Comparison of ENCODE assay signal across 34 cellular contexts in genomic region chr1:166302919-166303758, GRCh38.
DNase-seq lines count a peak whose midpoint lies in the region; FAIRE-seq and TF ChIP-seq lines count a peak whose summit lies in the region.
"Had no signal": no experiment of that assay in that cellular context is flagged by ENCODE, and none has a peak within 500 bp of the region (broad histone marks: within the 10 kb centered on the region; RNA-seq: fewer than 3 reads in every experiment).

No MANE protein-coding gene starts in this region.

- intact Hi-C loops in esophagus squamous epithelium (cut with DNase I): no loop called here

- H4K5ac ChIP-seq in H9 (ENCODE audit: insufficient read length, low read depth, low read length): no peak overlapping the region

- no peaks in the 10 kb centered on the region for H3K23me2 ChIP-seq in H9 (ENCODE audit: insufficient read length, low read depth, low read length, poor library complexity, severe bottlenecking)

- H3K36me3 ChIP-seq in OCI-LY3 (replicated peaks; ENCODE audit: low read depth, low read length) (peaks cover 4% of the 10 kb centered on the region), neural progenitor cell (no peaks in the 10 kb centered on the region), esophagus squamous epithelium (no peaks in the 10 kb centered on the region)
- H3K36me3 ChIP-seq: ascending aorta, cardiac muscle cell, colonic mucosa, heart right ventricle, ovary, stomach, tibial nerve had no signal

- H2AK5ac ChIP-seq in H9 (ENCODE audit: insufficient read length, low read length): no peak overlapping the region

- H2AFZ ChIP-seq in H9 (ENCODE audit: low read length): peak overlapping the region; percentile 84
- no peak overlapping the region for H2AFZ ChIP-seq in OCI-LY3 (ENCODE audit: low read depth, low read length)
- H2AFZ ChIP-seq in neural progenitor cell (replicated peaks): peak overlapping the region; percentile 27

- peaks cover 6% of the 10 kb centered on the region; the same call in 1 of the 2 replicates for H3K4me1 ChIP-seq in H9 (ENCODE audit: insufficient read depth, low read length)
- H3K4me1 ChIP-seq in OCI-LY3 (ENCODE audit: low read length): peaks cover 94% of the 10 kb centered on the region
- H3K4me1 ChIP-seq in neural progenitor cell: peaks cover 11% of the 10 kb centered on the region
- H3K4me1 ChIP-seq in esophagus squamous epithelium: no peaks in the 10 kb centered on the region
- H3K4me1 ChIP-seq: ascending aorta, colonic mucosa, stomach, tibial nerve had no signal

- TF ChIP-seq CTCF in H9 (conservative IDR thresholded peaks at IDR 0.05) (no peak), OCI-LY3 (IDR thresholded peaks at IDR 0.05; ENCODE audit: low read depth, low read length) (no peak), neural progenitor cell (IDR thresholded peaks at IDR 0.05) (no peak), esophagus squamous epithelium (IDR thresholded peaks at IDR 0.05) (no peak)

- no peak overlapping the region for H3K4me3 Mint-ChIP-seq in H9
- H3K4me3 Mint-ChIP-seq in neural progenitor cell: no peak overlapping the region
- no peak overlapping the region for H3K4me3 Mint-ChIP-seq in activated T-cell treated with anti-CD3 and anti-CD28 coated beads, Interleukin-2, amount 50 U/mL, for 24 hours
- H3K4me3 Mint-ChIP-seq: activated naive CD8-positive, alpha-beta T cell treated with anti-CD3 and anti-CD28 coated beads, Interleukin-2, amount 10 ng/mL, durations not matched to agents 7 days and 5 days; IgD-negative memory B cell; nephron had no signal

- no peak overlapping the region for H2BK15ac ChIP-seq in H9 (ENCODE audit: low read depth, low read length)

- FAIRE-seq in GM12892 (lab: Jason Lieb, UNC): peak; percentile 36

- no peak overlapping the region for H2BK20ac ChIP-seq in H9 (ENCODE audit: low read depth, low read length, poor library complexity, severe bottlenecking)

- H3K4me1 Mint-ChIP-seq in H9 (peaks cover 24 to 27% of the 10 kb centered on the region in 2 experiments), neural progenitor cell (peaks cover 12% of the 10 kb centered on the region)
- no peaks in the 10 kb centered on the region for H3K4me1 Mint-ChIP-seq in activated T-cell treated with anti-CD3 and anti-CD28 coated beads, Interleukin-2, amount 50 U/mL, for 24 hours (ENCODE audit: low read depth)
- H3K4me1 Mint-ChIP-seq: IgD-negative memory B cell, nephron had no signal

- H3K27me3 Mint-ChIP-seq in H9 (ENCODE audit: low read depth) (peaks cover 1% of the 10 kb centered on the region), neural progenitor cell (ENCODE audit: insufficient read depth, low read depth) (peaks cover 2% of the 10 kb centered on the region)
- no peaks in the 10 kb centered on the region for H3K27me3 Mint-ChIP-seq in activated T-cell treated with anti-CD3 and anti-CD28 coated beads, Interleukin-2, amount 50 U/mL, for 24 hours
- H3K27me3 Mint-ChIP-seq: activated naive CD8-positive, alpha-beta T cell treated with anti-CD3 and anti-CD28 coated beads, Interleukin-2, amount 10 ng/mL, durations not matched to agents 7 days and 5 days; IgD-negative memory B cell had no signal

- peaks cover 0 to 2% of the 10 kb centered on the region in 2 experiments; a peak in 1 of 5 replicates for H3K9me3 Mint-ChIP-seq in H9
- H3K9me3 Mint-ChIP-seq in neural progenitor cell: no peaks in the 10 kb centered on the region
- no peaks in the 10 kb centered on the region for H3K9me3 Mint-ChIP-seq in activated T-cell treated with anti-CD3 and anti-CD28 coated beads, Interleukin-2, amount 50 U/mL, for 24 hours
- H3K9me3 Mint-ChIP-seq: nephron had no signal

- no peak overlapping the region for H4K91ac ChIP-seq in H9 (ENCODE audit: insufficient read length, low read depth, low read length)

- H3K23ac ChIP-seq in H9 (ENCODE audit: insufficient read length, low read depth, low read length): no peak overlapping the region

- H3F3A ChIP-seq in neural progenitor cell (ENCODE audit: low read depth): peaks cover 10% of the 10 kb centered on the region

- H2BK5ac ChIP-seq in H9 (ENCODE audit: insufficient read length, low read length): no peak overlapping the region

- H3K79me2 ChIP-seq in H9 (ENCODE audit: insufficient read depth, low read length) (no peaks in the 10 kb centered on the region), OCI-LY3 (ENCODE audit: low read length) (no peaks in the 10 kb centered on the region), neural progenitor cell (ENCODE audit: low read depth) (no peaks in the 10 kb centered on the region)

- H3K27me3 ChIP-seq in H9 (ENCODE audit: insufficient read depth, low read length) (no peaks in the 10 kb centered on the region), OCI-LY3 (ENCODE audit: low read depth, low read length) (no peaks in the 10 kb centered on the region), neural progenitor cell (no peaks in the 10 kb centered on the region), esophagus squamous epithelium (no peaks in the 10 kb centered on the region)
- H3K27me3 ChIP-seq: ascending aorta, cardiac muscle cell, colonic mucosa, heart right ventricle, ovary, stomach, tibial nerve had no signal

- TF ChIP-seq POLR2A in GM12892 (IDR thresholded peaks at IDR 0.05; ENCODE audit: low read depth, low read length): no peak
- no peak for TF ChIP-seq POLR2A in esophagus squamous epithelium (IDR thresholded peaks at IDR 0.05)

- H4K20me1 ChIP-seq in H9 (ENCODE audit: control insufficient read depth, insufficient read depth, insufficient read length): no peaks in the 10 kb centered on the region
- H4K20me1 ChIP-seq in OCI-LY3 (ENCODE audit: insufficient read depth, low read length): no peaks in the 10 kb centered on the region
- no peaks in the 10 kb centered on the region for H4K20me1 ChIP-seq in neural progenitor cell (ENCODE audit: low read depth)

- WGBS in H9 (ENCODE audit: extremely low coverage, insufficient read length, low lambda C conversion rate): no CpG with 5 or more reads among the region's 9 CpGs
- WGBS in esophagus squamous epithelium, 2 donors: 60 to 67% methylated on average over 6 to 9 of the region's 9 CpGs

- H3K4me3 ChIP-seq in OCI-LY3 (ENCODE audit: low read length) (peak overlapping the region; percentile 33), neural progenitor cell (no peak overlapping the region), esophagus squamous epithelium (no peak overlapping the region)
- H3K4me3 ChIP-seq: ascending aorta, cardiac muscle cell, colonic mucosa, heart right ventricle, ovary, skin epidermis, stomach, tibial nerve had no signal

- H2BK12ac ChIP-seq in H9 (ENCODE audit: insufficient read length, low read depth, low read length): peak overlapping the region; percentile 30

- peak overlapping the region; percentile 31 for H3K18ac ChIP-seq in H9 (ENCODE audit: insufficient read length, low read depth, low read length)

- H3K9me3 ChIP-seq in H9 (ENCODE audit: control insufficient read depth, low read depth, low read length) (no peaks in the 10 kb centered on the region), OCI-LY3 (ENCODE audit: insufficient read depth, low read length) (no peaks in the 10 kb centered on the region), neural progenitor cell (ENCODE audit: low read depth) (no peaks in the 10 kb centered on the region), esophagus squamous epithelium (no peaks in the 10 kb centered on the region)
- H3K9me3 ChIP-seq: ascending aorta, colonic mucosa, heart right ventricle, ovary, stomach, tibial nerve had no signal

- H3K27ac ChIP-seq in H9 (ENCODE audit: insufficient read length, low read depth, low read length): no peak overlapping the region
- H3K27ac ChIP-seq in OCI-LY3 (ENCODE audit: low read length): peak overlapping the region; percentile 90
- no peak overlapping the region for H3K27ac ChIP-seq in neural progenitor cell
- no peak overlapping the region for H3K27ac ChIP-seq in esophagus squamous epithelium
- H3K27ac ChIP-seq: ascending aorta, cardiac muscle cell, colonic mucosa, heart right ventricle, ovary, skin epidermis, stomach, tibial nerve had no signal

- no peak overlapping the region for H3K14ac ChIP-seq in H9 (ENCODE audit: insufficient read depth, low read length)

- H3K56ac ChIP-seq in H9 (ENCODE audit: insufficient read length, low read depth, low read length): no peak overlapping the region

- no peak overlapping the region for H4K8ac ChIP-seq in H9 (replicated peaks; ENCODE audit: insufficient read length, low read depth, low read length)

- H3K4me2 ChIP-seq in H9 (ENCODE audit: insufficient read depth, insufficient read length, low read length) (peak overlapping the region; percentile 48), OCI-LY3 (ENCODE audit: low read length) (peak overlapping the region; percentile 66), neural progenitor cell (peak overlapping the region; percentile 38)

- no peaks in the 10 kb centered on the region for H3K79me1 ChIP-seq in H9 (ENCODE audit: insufficient read depth, low read depth, low read length, poor library complexity, severe bottlenecking)

- H3T11ph ChIP-seq in H9 (ENCODE audit: low read length): no peak overlapping the region

- H3K27ac Mint-ChIP-seq in H9 (peak overlapping the region in 1 of 3 experiments; percentile 97; a peak in 2 of 7 replicates), neural progenitor cell (no peak overlapping the region)
- no peak overlapping the region for H3K27ac Mint-ChIP-seq in activated T-cell treated with anti-CD3 and anti-CD28 coated beads, Interleukin-2, amount 50 U/mL, for 24 hours
- H3K27ac Mint-ChIP-seq: activated naive CD8-positive, alpha-beta T cell treated with anti-CD3 and anti-CD28 coated beads, Interleukin-2, amount 10 ng/mL, durations not matched to agents 7 days and 5 days; IgD-negative memory B cell; nephron had no signal

- H3K36me3 Mint-ChIP-seq in H9 (ENCODE audit: insufficient read depth in 1 of 3, low read depth in 3 of 3) (no peaks in the 10 kb centered on the region), neural progenitor cell (no peaks in the 10 kb centered on the region)
- H3K36me3 Mint-ChIP-seq in activated T-cell treated with anti-CD3 and anti-CD28 coated beads, Interleukin-2, amount 50 U/mL, for 24 hours (ENCODE audit: low read depth): no peaks in the 10 kb centered on the region
- H3K36me3 Mint-ChIP-seq: activated naive CD8-positive, alpha-beta T cell treated with anti-CD3 and anti-CD28 coated beads, Interleukin-2, amount 10 ng/mL, durations not matched to agents 7 days and 5 days; IgD-negative memory B cell had no signal

- DNase-seq in GM12892 (ENCODE audit: insufficient read length): no peak
- DNase-seq in H9: no peak
- peak; percentile 35 for DNase-seq in neural progenitor cell (ENCODE audit: low spot score)
- DNase-seq in HT-29 (ENCODE audit: low spot score): no peak
- no peak for DNase-seq in esophagus squamous epithelium (lab: John Stamatoyannopoulos, UW)
- DNase-seq in activated T-cell treated with anti-CD3 and anti-CD28 coated beads, Interleukin-2, amount 50 U/mL, for 24 hours: no peak
- DNase-seq: ACHN; activated CD4-positive, alpha-beta T cell treated with anti-CD3 and anti-CD28 coated beads for 4 hours; activated CD8-positive, alpha-beta memory T cell treated with anti-CD3 and anti-CD28 coated beads for 24 hours; activated gamma-delta T cell; activated naive CD8-positive, alpha-beta T cell treated with anti-CD3 and anti-CD28 coated beads, Interleukin-2, amount 10 ng/mL, durations not matched to agents 7 days and 5 days; activated T-cell treated with anti-CD3 and anti-CD28 coated beads, Interleukin-2, amount 50 U/mL, for 1 hour; C1 segment of cervical spinal cord; colonic mucosa; COR-L47; DMS79 treated with DMSO at 0.1 percent for 48 hours; effector memory CD4-positive, alpha-beta T cell; erythroblast; foreskin fibroblast; GF-D8; heart right ventricle; kidney glomerular epithelial cell; NCI-H1092 treated with DMSO at 0.1 percent for 48 hours; NCI-H2029 treated with DMSO at 0.1 percent for 48 hours; NCI-H446; ovary; stomach had no signal

- H3K9ac ChIP-seq in H9 (ENCODE audit: extremely low read depth, insufficient read length, low read length) (no peak overlapping the region), OCI-LY3 (ENCODE audit: low read length) (peak overlapping the region; percentile 50; the same call in 1 of the 2 replicates), neural progenitor cell (no peak overlapping the region)

- no peak overlapping the region for H3K4ac ChIP-seq in H9 (ENCODE audit: low read depth, low read length)

- H2BK120ac ChIP-seq in H9 (ENCODE audit: low read depth, low read length, poor library complexity, severe bottlenecking): no peak overlapping the region
